ENCODE assay signal across 1 cellular context in genomic region chr1:55867444-55867843, GRCh38.
TF ChIP-seq lines count a peak whose summit lies in the region.

No MANE protein-coding gene starts in this region.

TF ChIP-seq in IMR-90, 13 proteins besides CTCF, POLR2A, EP300 and RAD21:
- no peak for TF ChIP-seq SMC3 (IDR thresholded peaks at IDR 0.05; ENCODE audit: low read depth, low read length)
- TF ChIP-seq BHLHE40 (IDR thresholded peaks at IDR 0.05; ENCODE audit: low read depth, low read length) = no peak
- no peak for TF ChIP-seq MXI1 (IDR thresholded peaks at IDR 0.05; ENCODE audit: borderline replicate concordance, low read depth, low read length)
